Comparison of ENCODE assay signal across 8 cellular contexts in genomic region chr5:65103674-65104035, GRCh38.
DNase-seq lines count a peak whose midpoint lies in the region; ATAC-seq, FAIRE-seq and TF ChIP-seq lines count a peak whose summit lies in the region.

No MANE protein-coding gene starts in this region.

- H3K4me1 Mint-ChIP-seq in activated T-cell treated with anti-CD3 and anti-CD28 coated beads, Interleukin-2, amount 50 U/mL, for 72 hours (ENCODE audit: low read depth) = peaks cover 45% of the 10 kb centered on the region

- TF ChIP-seq CTCF in kidney (IDR thresholded peaks at IDR 0.05; ENCODE audit: borderline replicate concordance, extremely low read depth, insufficient read depth) = no peak
- TF ChIP-seq CTCF in suprapubic skin (IDR thresholded peaks at IDR 0.05) = no peak

- peak overlapping the region; percentile 69 to 73 for H3K4me3 ChIP-seq in kidney (ENCODE audit: low read length in 2 of 2)
- H3K4me3 ChIP-seq in suprapubic skin = peak overlapping the region; percentile 66

- peak overlapping the region; percentile 34 to 51 for H3K9ac ChIP-seq in kidney (ENCODE audit: low read length in 2 of 2)

- DNase-seq in activated CD4-positive, alpha-beta T cell treated with anti-CD3 and anti-CD28 coated beads for 48 hours = peak; percentile 6
- DNase-seq in activated CD4-positive, alpha-beta T cell treated with anti-CD3 and anti-CD28 coated beads, Interleukin-2, amount 50 U/mL, for 4 hours = no peak
- peak in 1 of 2 donors; percentile 9 for DNase-seq in activated T-cell treated with anti-CD3 and anti-CD28 coated beads, Interleukin-2, amount 50 U/mL, for 72 hours
- DNase-seq in kidney = peak; percentile 38
- no peak for DNase-seq in suprapubic skin (ENCODE audit: low spot score in 2 of 2)
- no peak for DNase-seq in cortex of kidney (lab: John Stamatoyannopoulos, UW)
- no peak for DNase-seq in GDM1 (lab: John Stamatoyannopoulos, UW)
- no peak for DNase-seq in NCI-H2029 treated with DMSO at 0.1 percent for 48 hours (lab: John Stamatoyannopoulos, UW)

- H3K9me3 ChIP-seq in kidney (ENCODE audit: control insufficient read depth in 1 of 2, low read length in 2 of 2) (no peaks in the 10 kb centered on the region), suprapubic skin (no peaks in the 10 kb centered on the region)

- FAIRE-seq in kidney (lab: Jason Lieb, UNC) = no peak

- H3K36me3 ChIP-seq in kidney (ENCODE audit: control insufficient read depth in 1 of 2, insufficient read depth in 2 of 2, low read length in 2 of 2) (no peaks in the 10 kb centered on the region), suprapubic skin (no peaks in the 10 kb centered on the region)

- intact Hi-C loops in kidney (cut with DNase I) = no loop called here

- no peaks in the 10 kb centered on the region for H3K27me3 ChIP-seq in suprapubic skin

- H3K27ac Mint-ChIP-seq in activated T-cell treated with anti-CD3 and anti-CD28 coated beads, Interleukin-2, amount 50 U/mL, for 72 hours = peak overlapping the region; percentile 47

- H3K9me3 Mint-ChIP-seq in activated T-cell treated with anti-CD3 and anti-CD28 coated beads, Interleukin-2, amount 50 U/mL, for 72 hours = no peaks in the 10 kb centered on the region

- no peaks in the 10 kb centered on the region for H3K36me3 Mint-ChIP-seq in activated T-cell treated with anti-CD3 and anti-CD28 coated beads, Interleukin-2, amount 50 U/mL, for 72 hours (ENCODE audit: insufficient read depth in 2 of 2)

- H3K4me1 ChIP-seq in kidney (ENCODE audit: control insufficient read depth in 1 of 2, insufficient read depth in 1 of 2, low read depth in 1 of 2, low read length in 2 of 2) (peaks cover 0 to 6% of the 10 kb centered on the region in 2 donors), suprapubic skin (peaks cover 8% of the 10 kb centered on the region)

- H3K27me3 Mint-ChIP-seq in activated T-cell treated with anti-CD3 and anti-CD28 coated beads, Interleukin-2, amount 50 U/mL, for 72 hours (ENCODE audit: low read depth) = peaks cover 13% of the 10 kb centered on the region

- H3K4me3 Mint-ChIP-seq in activated T-cell treated with anti-CD3 and anti-CD28 coated beads, Interleukin-2, amount 50 U/mL, for 72 hours = peak overlapping the region; percentile 75 to 78

- TF ChIP-seq POLR2A in suprapubic skin (IDR thresholded peaks at IDR 0.05) = no peak

- WGBS in suprapubic skin = 71% methylated on average over 9 of the region's 9 CpGs

- H3K27ac ChIP-seq in kidney (ENCODE audit: low read depth in 2 of 2, low read length in 2 of 2) (peak overlapping the region in 1 of 2 donors; percentile 23), suprapubic skin (no peak overlapping the region)

- no peak for TF ChIP-seq EP300 in suprapubic skin (IDR thresholded peaks at IDR 0.05)

- ATAC-seq in activated T-cell treated with anti-CD3 and anti-CD28 coated beads, Interleukin-2, amount 50 U/mL, for 72 hours (replicated peaks in 1 of 2) = no peak

Comparison
In these comparisons a context has a peak if more than half of its experiments do, and no peak if none do; other contexts are left out.
1. DNase-seq: peak in activated CD4-positive, alpha-beta T cell treated with anti-CD3 and anti-CD28 coated beads for 48 hours (single experiment) and kidney (single experiment); none in activated CD4-positive, alpha-beta T cell treated with anti-CD3 and anti-CD28 coated beads, Interleukin-2, amount 50 U/mL, for 4 hours (0 of 2), suprapubic skin (0 of 2), cortex of kidney (single experiment), GDM1 (single experiment) and NCI-H2029 treated with DMSO at 0.1 percent for 48 hours (single experiment).